28 cellular contexts compared by ENCODE assay signal in the genomic region with DNA sequence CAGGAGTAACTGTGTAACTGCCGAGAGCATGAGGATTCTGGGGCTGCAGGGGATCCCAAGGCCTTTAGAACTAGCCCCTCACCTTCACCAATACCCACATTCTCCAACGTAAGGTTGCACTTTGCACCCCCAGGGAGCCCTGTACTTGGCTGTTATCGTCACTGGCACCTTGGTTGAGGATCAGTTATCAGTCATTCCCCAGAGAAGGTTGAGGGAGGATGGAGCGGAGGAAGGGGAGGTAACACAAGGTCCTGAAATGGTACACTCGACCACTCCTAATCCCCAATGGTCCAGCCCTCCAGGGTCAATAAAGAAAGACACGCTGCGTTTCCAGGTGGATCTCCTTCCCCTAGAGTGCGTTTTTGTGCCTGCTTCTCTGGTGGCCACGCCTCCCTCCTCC. TPM values are rescaled to one million over a fixed set of nuclear protein-coding genes. Genes with fewer than 3 reads are reported as not detected.
"Had no signal": no experiment of that assay in that cellular context is flagged by ENCODE, and none has a peak within 500 bp of the region (broad histone marks: within the 10 kb centered on the region; RNA-seq: fewer than 3 reads in every experiment).

No MANE protein-coding gene starts in this region.

- DNase-seq: colonic mucosa; effector CD8-positive, alpha-beta T cell; endodermal cell; foreskin keratinocyte; heart left ventricle; kidney; naive thymus-derived CD4-positive, alpha-beta T cell; stimulated activated CD4-positive, alpha-beta T cell treated with anti-CD3 and anti-CD28 coated beads, Interleukin-2, amount 100 ng/mL, for 24 hours; stimulated activated CD4-positive, alpha-beta T cell treated with anti-CD3 and anti-CD28 coated beads, Interleukin-4, amount 100 ng/mL, for 24 hours; stimulated activated naive CD4-positive, alpha-beta T cell treated with Interleukin-2 at 50 U/mL for 16 hours; transverse colon had no signal

- H2AFZ ChIP-seq: hepatocyte had no signal

- H3K27me3 Mint-ChIP-seq: naive thymus-derived CD4-positive, alpha-beta T cell had no signal

- H3K27ac ChIP-seq: colonic mucosa, esophagus muscularis mucosa, foreskin keratinocyte, gastroesophageal sphincter, heart left ventricle, hepatocyte, neutrophil, pancreas, right atrium auricular region, suprapubic skin, vagina had no signal

- ATAC-seq: foreskin keratinocyte; gastroesophageal sphincter; heart left ventricle; left lobe of liver; naive thymus-derived CD4-positive, alpha-beta T cell; pancreas; sciatic nerve; stimulated activated effector memory CD8-positive, alpha-beta T cell treated with anti-CD3 and anti-CD28 coated beads, Interleukin-12 subunit alpha, Interleukin-12 subunit beta, amount 100 ng/mL, for 72 hours had no signal

- H3K9me3 ChIP-seq: colonic mucosa, neutrophil, pancreas, vagina had no signal

- H3K36me3 ChIP-seq: colonic mucosa, esophagus muscularis mucosa, gastroesophageal sphincter, heart left ventricle, neutrophil, pancreas, right atrium auricular region, suprapubic skin, transverse colon, vagina had no signal

- H3K4me2 ChIP-seq: hepatocyte, smooth muscle cell had no signal

- H3K4me3 Mint-ChIP-seq: dendritic cell treated with granulocyte-macrophage colony-stimulating factor and Interleukin-4, amounts not matched to agents 40 ng/mL and 50 ng/mL, for 4 days; endodermal cell; memory B cell; naive thymus-derived CD4-positive, alpha-beta T cell; nephron; stimulated activated effector memory CD8-positive, alpha-beta T cell treated with anti-CD3 and anti-CD28 coated beads, Interleukin-12 subunit alpha, Interleukin-12 subunit beta, amount 100 ng/mL, for 72 hours had no signal

- H3K4me1 Mint-ChIP-seq: stimulated activated effector memory CD8-positive, alpha-beta T cell treated with anti-CD3 and anti-CD28 coated beads, Interleukin-12 subunit alpha, Interleukin-12 subunit beta, amount 100 ng/mL, for 72 hours had no signal

- H3K9me3 Mint-ChIP-seq: dendritic cell treated with granulocyte-macrophage colony-stimulating factor and Interleukin-4, amounts not matched to agents 40 ng/mL and 50 ng/mL, for 4 days; endodermal cell; memory B cell; nephron; stimulated activated effector memory CD8-positive, alpha-beta T cell treated with anti-CD3 and anti-CD28 coated beads, Interleukin-12 subunit alpha, Interleukin-12 subunit beta, amount 100 ng/mL, for 72 hours had no signal

- H3K4me1 ChIP-seq: colonic mucosa, esophagus muscularis mucosa, foreskin keratinocyte, gastroesophageal sphincter, pancreas, suprapubic skin, vagina had no signal

- H3K27me3 ChIP-seq: colonic mucosa, hepatocyte, pancreas, right atrium auricular region, suprapubic skin, transverse colon, vagina had no signal

- FAIRE-seq: kidney, pancreas had no signal

- H3K27ac Mint-ChIP-seq: dendritic cell treated with granulocyte-macrophage colony-stimulating factor and Interleukin-4, amounts not matched to agents 40 ng/mL and 50 ng/mL, for 4 days; endodermal cell; memory B cell; naive thymus-derived CD4-positive, alpha-beta T cell; stimulated activated effector memory CD8-positive, alpha-beta T cell treated with anti-CD3 and anti-CD28 coated beads, Interleukin-12 subunit alpha, Interleukin-12 subunit beta, amount 100 ng/mL, for 72 hours had no signal

- H3K4me3 ChIP-seq: colonic mucosa, esophagus muscularis mucosa, gastroesophageal sphincter, heart left ventricle, hepatocyte, lung, pancreas, right atrium auricular region, smooth muscle cell, suprapubic skin, transverse colon, vagina had no signal

- H3K36me3 Mint-ChIP-seq: memory B cell; naive thymus-derived CD4-positive, alpha-beta T cell; stimulated activated effector memory CD8-positive, alpha-beta T cell treated with anti-CD3 and anti-CD28 coated beads, Interleukin-12 subunit alpha, Interleukin-12 subunit beta, amount 100 ng/mL, for 72 hours had no signal

RNA-seq across cellular contexts. Expression of gene SPDEF, which starts 1.1 kb away (rescaled TPM):
- total RNA-seq: esophagus muscularis mucosa, foreskin keratinocyte, posterior vena cava, sciatic nerve, smooth muscle cell, vagina had no signal
- polyA plus RNA-seq: naive thymus-derived CD4-positive, alpha-beta T cell had no signal
